ENCODE assay signal across 8 cellular contexts in genomic region chr12:131894981-131895639, GRCh38. TPM values are rescaled to one million over a fixed set of nuclear protein-coding genes. Genes with fewer than 3 reads are reported as not detected.
A peak's percentile ranks its signal among the peaks of the same experiment; 100 is the strongest.
DNase-seq lines count a peak whose midpoint lies in the region; ATAC-seq and TF ChIP-seq lines count a peak whose summit lies in the region.

No MANE protein-coding gene starts in this region.

- H3K9ac ChIP-seq in adipocyte (ENCODE audit: low read length): peak overlapping the region; percentile 92
- H3K9ac ChIP-seq in iPS-15b (ENCODE audit: low read depth, low read length): peak overlapping the region; percentile 70

- H3K4me1 ChIP-seq in Caco-2 (peaks cover 5% of the 10 kb centered on the region; the same call in 1 of the 2 replicates), adipocyte (ENCODE audit: control insufficient read depth, insufficient read depth, low read length) (peaks cover 14% of the 10 kb centered on the region), iPS-15b (ENCODE audit: control insufficient read depth, insufficient read depth, low read length) (no peaks in the 10 kb centered on the region)

- no TSS peak for BruUV-seq in Caco-2 (replicated peaks; lab: Mats Ljungman, UMichigan)

- no peaks in the 10 kb centered on the region; the same call in 1 of the 2 replicates for H3K36me3 ChIP-seq in Caco-2 (ENCODE audit: control insufficient read depth, insufficient read depth, low read length)
- no peaks in the 10 kb centered on the region for H3K36me3 ChIP-seq in adipocyte (ENCODE audit: control insufficient read depth, insufficient read depth, low read length, severe bottlenecking)
- H3K36me3 ChIP-seq in iPS-15b (ENCODE audit: control insufficient read depth, insufficient read depth, low read length): peaks cover 5% of the 10 kb centered on the region

- H3K4me3 Mint-ChIP-seq in Caco-2 (ENCODE audit: unreplicated experiment): peak overlapping the region; percentile 83
- peak overlapping the region; percentile 88 for H3K4me3 Mint-ChIP-seq in stimulated activated memory B cell treated with anti-CD40 and anti-IgM and Interleukin-4, amounts not matched to agents 10 μg/mL and 1 μg/mL and 100 μg/mL, for 72 hours

- peak overlapping the region; percentile 75 for H3K4me3 ChIP-seq in Caco-2 (ENCODE audit: low read depth, low read length)
- peak overlapping the region; percentile 85 for H3K4me3 ChIP-seq in adipocyte (ENCODE audit: low read length)
- H3K4me3 ChIP-seq in iPS-15b (ENCODE audit: low read depth, low read length): peak overlapping the region; percentile 62

- H3K27me3 Mint-ChIP-seq in Caco-2 (ENCODE audit: insufficient read depth, unreplicated experiment): no peaks in the 10 kb centered on the region
- H3K27me3 Mint-ChIP-seq in stimulated activated memory B cell treated with anti-CD40 and anti-IgM and Interleukin-4, amounts not matched to agents 10 μg/mL and 1 μg/mL and 100 μg/mL, for 72 hours: no peaks in the 10 kb centered on the region

- H3K9me3 Mint-ChIP-seq in Caco-2 (ENCODE audit: unreplicated experiment): no peaks in the 10 kb centered on the region
- no peaks in the 10 kb centered on the region for H3K9me3 Mint-ChIP-seq in stimulated activated memory B cell treated with anti-CD40 and anti-IgM and Interleukin-4, amounts not matched to agents 10 μg/mL and 1 μg/mL and 100 μg/mL, for 72 hours

- H3K9me3 ChIP-seq in Caco-2: no peaks in the 10 kb centered on the region
- H3K9me3 ChIP-seq in adipocyte (ENCODE audit: control insufficient read depth, low read length): no peaks in the 10 kb centered on the region
- no peaks in the 10 kb centered on the region for H3K9me3 ChIP-seq in iPS-15b (ENCODE audit: control insufficient read depth, insufficient read depth, low read length)

- peak overlapping the region; percentile 85 for H3K27ac Mint-ChIP-seq in Caco-2 (ENCODE audit: unreplicated experiment)
- peak overlapping the region; percentile 87 for H3K27ac Mint-ChIP-seq in stimulated activated memory B cell treated with anti-CD40 and anti-IgM and Interleukin-4, amounts not matched to agents 10 μg/mL and 1 μg/mL and 100 μg/mL, for 72 hours

- ATAC-seq in HG03175 (IDR thresholded peaks at IDR 0.05; ENCODE audit: unreplicated experiment) (peak; percentile 14), HG03460 (IDR thresholded peaks at IDR 0.05; ENCODE audit: unreplicated experiment) (no peak)
- ATAC-seq in stimulated activated memory B cell treated with anti-CD40 and anti-IgM and Interleukin-4, amounts not matched to agents 10 μg/mL and 1 μg/mL and 100 μg/mL, for 72 hours: no peak

- DNase-seq in Caco-2 (peak in 1 of 2 experiments; percentile 38), adipocyte (ENCODE audit: low read depth) (peak; percentile 44), NCI-H2196 (lab: John Stamatoyannopoulos, UW; ENCODE audit: unreplicated experiment) (no peak), NCI-H1417 (lab: John Stamatoyannopoulos, UW) (no peak)

- H3K27me3 ChIP-seq in Caco-2 (replicated peaks; ENCODE audit: control insufficient read depth, insufficient read depth, low read length): no peaks in the 10 kb centered on the region
- no peaks in the 10 kb centered on the region for H3K27me3 ChIP-seq in adipocyte (replicated peaks; ENCODE audit: control insufficient read depth, insufficient read depth, low read length)
- no peaks in the 10 kb centered on the region for H3K27me3 ChIP-seq in iPS-15b (ENCODE audit: control insufficient read depth, insufficient read depth, low read length)

- H3K36me3 Mint-ChIP-seq in Caco-2 (ENCODE audit: insufficient read depth, unreplicated experiment): peaks cover 26% of the 10 kb centered on the region
- peaks cover 13% of the 10 kb centered on the region for H3K36me3 Mint-ChIP-seq in stimulated activated memory B cell treated with anti-CD40 and anti-IgM and Interleukin-4, amounts not matched to agents 10 μg/mL and 1 μg/mL and 100 μg/mL, for 72 hours

- POLR2A ChIA-PET in Caco-2 (lab: Charles Lee): no interaction called here

- intact Hi-C loops in Caco-2 (cut with micrococcal nuclease; ENCODE audit: unreplicated experiment): loop anchor here (5.0 kb wide), 1 partner anchor 58 kb away; no protein-coding TSS in a partner anchor

- no peak for TF ChIP-seq CTCF in Caco-2 (IDR thresholded peaks at IDR 0.05; ENCODE audit: insufficient read depth in 1 of 2, low read depth in 1 of 2, low read length in 1 of 2, severe bottlenecking in 1 of 2, unreplicated experiment in 1 of 2)

- H3K4me1 Mint-ChIP-seq in Caco-2 (ENCODE audit: low read depth, unreplicated experiment): peaks cover 7% of the 10 kb centered on the region
- H3K4me1 Mint-ChIP-seq in stimulated activated memory B cell treated with anti-CD40 and anti-IgM and Interleukin-4, amounts not matched to agents 10 μg/mL and 1 μg/mL and 100 μg/mL, for 72 hours: peaks cover 25% of the 10 kb centered on the region

- CTCF ChIA-PET in Caco-2 (lab: Charles Lee): no interaction called here

RNA-seq across cellular contexts. Expression of gene ULK1, which starts 0.7 kb away (rescaled TPM):
- 61.1 and 63.8 TPM in 2 replicates for total RNA-seq in Caco-2 (2022)

RNA-seq across cellular contexts. Expression of gene PUS1, which starts 34.0 kb away (rescaled TPM):
- 65.6 and 71.9 TPM in 2 replicates for total RNA-seq in Caco-2 (2022)

RNA-seq across cellular contexts. Expression of gene EP400, which starts 54.6 kb away (rescaled TPM):
- 60.5 and 63.0 TPM in 2 replicates for total RNA-seq in Caco-2 (2022)
